Comparison of ENCODE assay signal across 1 cellular context in genomic region chr9:92619601-92620300, GRCh38.
A peak's percentile ranks its signal among the peaks of the same experiment; 100 is the strongest.
TF ChIP-seq lines count a peak whose summit lies in the region.

No MANE protein-coding gene starts in this region.

TF ChIP-seq in H1, 55 proteins besides CTCF, POLR2A, EP300 and RAD21:
- TF ChIP-seq POLR2AphosphoS5 (IDR thresholded peaks at IDR 0.05; ENCODE audit: low read depth, low read length), result 0 out of 2 replicates have a peak, but pooled peaks have one; percentile 1
- TF ChIP-seq BACH1 (IDR thresholded peaks at IDR 0.05; ENCODE audit: low read length), result no peak
- TF ChIP-seq CBX5 (IDR thresholded peaks at IDR 0.05; ENCODE audit: low read depth, low read length), result no peak
- no peak for TF ChIP-seq KDM1A (IDR thresholded peaks at IDR 0.05; ENCODE audit: borderline replicate concordance, low read length)
